15 cellular contexts compared by ENCODE assay signal in the genomic region with DNA sequence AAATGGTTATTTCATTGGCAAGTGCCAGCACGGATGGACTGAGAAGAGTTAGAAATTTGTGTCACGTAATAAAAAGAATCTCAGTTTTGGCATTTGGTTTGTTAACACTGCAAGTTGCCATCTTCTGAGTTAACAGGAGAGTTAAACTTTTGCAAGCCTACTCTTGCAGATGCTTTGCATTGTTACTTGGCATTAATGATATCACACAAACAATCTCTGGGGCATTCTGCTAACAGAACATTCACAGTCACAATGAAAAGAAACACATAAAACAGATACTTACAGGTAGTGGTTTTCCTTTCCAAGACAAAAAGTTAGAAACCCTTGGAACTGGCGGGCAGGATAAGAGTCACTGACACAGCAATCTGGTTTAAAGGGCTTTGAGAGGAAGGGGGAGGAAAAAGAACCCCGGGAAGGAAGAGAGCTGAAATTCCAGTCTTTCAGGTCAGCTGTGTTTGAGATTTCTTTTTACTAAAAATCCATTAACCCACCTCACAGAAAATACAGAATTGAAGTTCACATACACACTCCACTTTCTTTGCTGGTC. TPM values are rescaled to one million over a fixed set of nuclear protein-coding genes. Genes with fewer than 3 reads are reported as not detected.
DNase-seq lines count a peak whose midpoint lies in the region; ATAC-seq and TF ChIP-seq lines count a peak whose summit lies in the region.
"Had no signal": no experiment of that assay in that cellular context is flagged by ENCODE, and none has a peak within 500 bp of the region (broad histone marks: within the 10 kb centered on the region; RNA-seq: fewer than 3 reads in every experiment).

No MANE protein-coding gene starts in this region.

- H3K9me3 ChIP-seq in mucosa of descending colon: no peaks in the 10 kb centered on the region
- no peaks in the 10 kb centered on the region for H3K9me3 ChIP-seq in upper lobe of right lung
- H3K9me3 ChIP-seq: A549, thyroid gland had no signal

- H3K27me3 ChIP-seq in foreskin keratinocyte: no peaks in the 10 kb centered on the region
- H3K27me3 ChIP-seq in upper lobe of right lung: no peaks in the 10 kb centered on the region
- H3K27me3 ChIP-seq: thyroid gland had no signal

- no peak overlapping the region for H3K4me3 ChIP-seq in mucosa of descending colon
- peak overlapping the region; percentile 38 for H3K4me3 ChIP-seq in upper lobe of right lung
- H3K4me3 ChIP-seq: A549, thyroid gland had no signal

- DNase-seq in DMS79 treated with DMSO at 0.1 percent for 48 hours (lab: John Stamatoyannopoulos, UW): peak; percentile 63
- no peak for DNase-seq in DMS79 (lab: John Stamatoyannopoulos, UW)
- DNase-seq in foreskin keratinocyte: no peak
- DNase-seq in mucosa of descending colon: no peak
- no peak for DNase-seq in upper lobe of right lung
- no peak for DNase-seq in NCI-H2107 treated with DMSO at 0.1 percent for 48 hours (lab: John Stamatoyannopoulos, UW; ENCODE audit: unreplicated experiment)
- no peak for DNase-seq in NCI-H1694 (lab: John Stamatoyannopoulos, UW)
- no peak for DNase-seq in central memory CD4-positive, alpha-beta T cell
- DNase-seq: activated CD4-positive, alpha-beta T cell treated with anti-CD3 and anti-CD28 coated beads for 36 hours; activated effector memory CD4-positive, alpha-beta T cell treated with Interleukin-2 at 50 U/mL for 16 hours; NCI-H524 treated with DMSO at 0.1 percent for 48 hours; SHP77 treated with DMSO at 0.1 percent for 48 hours had no signal

- ATAC-seq in foreskin keratinocyte: peak; percentile 61
- ATAC-seq in mucosa of descending colon: peak; percentile 42
- no peak for ATAC-seq in upper lobe of right lung
- ATAC-seq: A549; activated CD4-positive, alpha-beta T cell treated with anti-CD3 and anti-CD28 coated beads for 36 hours had no signal

- no peaks in the 10 kb centered on the region for H3K36me3 ChIP-seq in mucosa of descending colon (ENCODE audit: low read depth)
- H3K36me3 ChIP-seq in upper lobe of right lung: no peaks in the 10 kb centered on the region
- H3K36me3 ChIP-seq: thyroid gland had no signal

- TF ChIP-seq CTCF in foreskin keratinocyte (conservative IDR thresholded peaks at IDR 0.05): no peak
- TF ChIP-seq CTCF in mucosa of descending colon (IDR thresholded peaks at IDR 0.05): no peak
- TF ChIP-seq CTCF in upper lobe of right lung (IDR thresholded peaks at IDR 0.05): no peak

- H3K27ac ChIP-seq in foreskin keratinocyte (no peak overlapping the region), upper lobe of right lung (peak overlapping the region; percentile 36)
- H3K27ac ChIP-seq: A549, thyroid gland had no signal

- H3K4me1 ChIP-seq in foreskin keratinocyte (no peaks in the 10 kb centered on the region), mucosa of descending colon (ENCODE audit: low read depth) (peaks cover 7% of the 10 kb centered on the region), upper lobe of right lung (peaks cover 4% of the 10 kb centered on the region)
- H3K4me1 ChIP-seq: A549 had no signal

- intact Hi-C loops in mucosa of descending colon (cut with DNase I, micrococcal nuclease): no loop called here
- intact Hi-C loops in upper lobe of right lung (cut with DNase I): no loop called here

RNA-seq across cellular contexts. Expression of gene FREM1, which starts 0.5 kb away (rescaled TPM):
- total RNA-seq in foreskin keratinocyte (not detected in 2 replicates), mucosa of descending colon (10 to 100 TPM in 1 of 3 donors, 1 to 10 TPM in 2; 1.4 to 21.2 (median 1.4) TPM), upper lobe of right lung (7.0 TPM)
- 0.04 TPM in 1 of 2 replicates, not detected in the other for polyA plus RNA-seq in foreskin keratinocyte
- total RNA-seq: activated CD4-positive, alpha-beta T cell treated with anti-CD3 and anti-CD28 coated beads for 36 hours; Daoy had no signal
- polyA plus RNA-seq: A549 had no signal
